ENCODE assay signal across 26 cellular contexts in genomic region chr14:98010791-98011190, GRCh38.
"Had no signal": no experiment of that assay in that cellular context is flagged by ENCODE, and none has a peak within 500 bp of the region (broad histone marks: within the 10 kb centered on the region; RNA-seq: fewer than 3 reads in every experiment).

No MANE protein-coding gene starts in this region.

- H3K4me3 Mint-ChIP-seq: activated CD4-positive, alpha-beta memory T cell treated with anti-CD3 and anti-CD28 coated beads, Interleukin-2, amount 10 ng/mL, durations not matched to agents 7 days and 5 days; endodermal cell; immature natural killer cell; neural crest cell; stimulated activated naive B cell treated with anti-CD40 and anti-IgM and Interleukin-4, amounts not matched to agents 10 μg/mL and 1 μg/mL and 100 μg/mL, for 72 hours; T-helper 2 cell treated with Interferon-gamma antibody and Interleukin-4, amounts not matched to agents 5 μg/mL and 100 μg/mL, for 36 hours had no signal

- H3K9me3 ChIP-seq: breast epithelium, right atrium auricular region, SJSA1, testis, transverse colon had no signal

- H3K36me3 Mint-ChIP-seq: immature natural killer cell had no signal

- H3K27ac Mint-ChIP-seq: activated CD4-positive, alpha-beta memory T cell treated with anti-CD3 and anti-CD28 coated beads, Interleukin-2, amount 10 ng/mL, durations not matched to agents 7 days and 5 days; endodermal cell; immature natural killer cell; stimulated activated naive B cell treated with anti-CD40 and anti-IgM and Interleukin-4, amounts not matched to agents 10 μg/mL and 1 μg/mL and 100 μg/mL, for 72 hours; T-helper 2 cell treated with Interferon-gamma antibody and Interleukin-4, amounts not matched to agents 5 μg/mL and 100 μg/mL, for 36 hours had no signal

- H3K27me3 ChIP-seq: breast epithelium, right atrium auricular region, SJSA1, testis, transverse colon had no signal

- H3K27me3 Mint-ChIP-seq: activated CD4-positive, alpha-beta memory T cell treated with anti-CD3 and anti-CD28 coated beads, Interleukin-2, amount 10 ng/mL, durations not matched to agents 7 days and 5 days; stimulated activated naive B cell treated with anti-CD40 and anti-IgM and Interleukin-4, amounts not matched to agents 10 μg/mL and 1 μg/mL and 100 μg/mL, for 72 hours had no signal

- H3K9me3 Mint-ChIP-seq: endodermal cell; T-helper 2 cell treated with Interferon-gamma antibody and Interleukin-4, amounts not matched to agents 5 μg/mL and 100 μg/mL, for 36 hours had no signal

- ATAC-seq: esophagus mucosa; left colon; stimulated activated naive B cell treated with anti-CD40 and anti-IgM and Interleukin-4, amounts not matched to agents 10 μg/mL and 1 μg/mL and 100 μg/mL, for 72 hours had no signal

- DNase-seq: activated CD4-positive, alpha-beta memory T cell treated with anti-CD3 and anti-CD28 coated beads, Interleukin-2, amount 10 ng/mL, durations not matched to agents 7 days and 5 days; activated CD4-positive, alpha-beta T cell treated with anti-CD3 and anti-CD28 coated beads for 48 hours; activated CD4-positive, CD25-positive, alpha-beta regulatory T cell; activated gamma-delta T cell treated with Interleukin-2 at 50 U/mL for 16 hours; central memory CD4-positive, alpha-beta T cell; foreskin fibroblast; head of caudate nucleus; hypothalamus; immature natural killer cell; kidney; left colon; mammary epithelial cell; occipital lobe; stimulated activated CD4-positive, alpha-beta T cell treated with anti-CD3 and anti-CD28 coated beads, Interleukin-15, amount 100 ng/mL, for 24 hours; stimulated activated CD4-positive, alpha-beta T cell treated with anti-CD3 and anti-CD28 coated beads, Interleukin-2, amount 100 ng/mL, for 24 hours; stimulated activated naive B cell treated with anti-CD40 and anti-IgM and Interleukin-4, amounts not matched to agents 10 μg/mL and 1 μg/mL and 100 μg/mL, for 72 hours; T-helper 1 cell; testis; transverse colon had no signal

- H3K4me1 Mint-ChIP-seq: endodermal cell; immature natural killer cell; stimulated activated naive B cell treated with anti-CD40 and anti-IgM and Interleukin-4, amounts not matched to agents 10 μg/mL and 1 μg/mL and 100 μg/mL, for 72 hours had no signal

- H3K27ac ChIP-seq: breast epithelium, right atrium auricular region, SJSA1, testis, transverse colon had no signal
